Comparison of ENCODE assay signal across 21 cellular contexts in the genomic region with DNA sequence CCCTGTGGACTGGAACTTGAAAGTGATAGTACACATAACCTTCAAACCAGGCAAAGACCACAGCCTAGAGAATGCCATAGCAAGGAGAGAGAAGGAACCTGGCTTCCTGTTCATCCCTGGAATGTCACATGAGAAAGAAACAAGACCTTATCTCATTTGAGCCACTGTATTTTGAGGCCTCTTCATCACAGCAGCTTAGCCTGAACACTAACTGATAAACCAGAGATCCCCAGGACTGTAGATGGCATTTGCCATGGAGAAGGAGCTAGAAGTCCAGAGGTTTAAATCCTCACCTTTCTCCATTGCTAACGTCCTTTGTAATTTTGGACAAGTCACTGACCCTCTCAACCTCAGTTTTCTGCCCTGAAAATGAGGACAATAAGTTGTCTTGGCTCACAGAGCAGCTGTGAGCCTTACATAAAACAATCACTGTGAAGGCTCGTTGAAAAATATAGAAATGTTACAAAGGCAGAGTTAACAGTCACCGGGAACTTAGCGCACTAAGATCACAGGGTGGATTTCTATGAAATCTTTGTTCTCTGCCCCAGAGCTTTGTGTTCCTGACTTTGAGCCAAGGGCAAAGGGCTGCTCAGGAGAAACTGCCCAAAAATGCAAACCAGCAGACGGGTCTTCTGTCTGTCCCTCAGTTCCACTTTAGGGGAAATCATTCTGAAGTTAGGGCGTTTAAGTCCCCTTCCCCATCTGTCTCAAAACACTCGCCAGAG.
"Had no signal": no experiment of that assay in that cellular context is flagged by ENCODE, and none has a peak within 500 bp of the region (broad histone marks: within the 10 kb centered on the region; RNA-seq: fewer than 3 reads in every experiment).

No MANE protein-coding gene starts in this region.

- H3K4me3 Mint-ChIP-seq: activated naive CD4-positive, alpha-beta T cell treated with anti-CD3 and anti-CD28 coated beads for 36 hours; activated naive CD8-positive, alpha-beta T cell treated with anti-CD3 and anti-CD28 coated beads, Interleukin-2, amount 10 ng/mL, durations not matched to agents 7 days and 5 days; effector memory CD8-positive, alpha-beta T cell; stimulated activated naive CD8-positive, alpha-beta T cell treated with anti-CD3 and anti-CD28 coated beads, Interleukin-15, Interleukin-2, amounts not matched to agents 100 ng/mL and 50 ng/mL, for 24 hours had no signal

- DNase-seq: activated CD4-positive, CD25-positive, alpha-beta regulatory T cell treated with anti-CD3 and anti-CD28 coated beads, Interleukin-2, amount 50 U/mL, for 72 hours; activated effector memory CD4-positive, alpha-beta T cell treated with Interleukin-2 at 50 U/mL for 16 hours; activated naive CD4-positive, alpha-beta T cell treated with anti-CD3 and anti-CD28 coated beads for 36 hours; activated naive CD8-positive, alpha-beta T cell treated with anti-CD3 and anti-CD28 coated beads, Interleukin-2, amount 10 ng/mL, durations not matched to agents 7 days and 5 days; activated T-cell treated with anti-CD3 and anti-CD28 coated beads, Interleukin-2, amount 50 U/mL, for 48 hours; amniotic stem cell; colonic mucosa; dorsolateral prefrontal cortex; effector memory CD8-positive, alpha-beta T cell; gastrocnemius medialis; mesenchymal stem cell; naive B cell; ovary; psoas muscle; right cardiac atrium; stimulated activated CD4-positive, alpha-beta T cell treated with anti-CD3 and anti-CD28 coated beads, Interleukin-1b, Interleukin-23, amount 100 ng/mL, for 48 hours; substantia nigra; T-helper 1 cell; tibial artery; WERI-Rb-1 had no signal

- H3K27ac Mint-ChIP-seq: activated naive CD4-positive, alpha-beta T cell treated with anti-CD3 and anti-CD28 coated beads for 36 hours; activated naive CD8-positive, alpha-beta T cell treated with anti-CD3 and anti-CD28 coated beads, Interleukin-2, amount 10 ng/mL, durations not matched to agents 7 days and 5 days; stimulated activated naive CD8-positive, alpha-beta T cell treated with anti-CD3 and anti-CD28 coated beads, Interleukin-15, Interleukin-2, amounts not matched to agents 100 ng/mL and 50 ng/mL, for 24 hours had no signal

- ATAC-seq: effector memory CD8-positive, alpha-beta T cell; gastrocnemius medialis; psoas muscle; right cardiac atrium had no signal

- H3K27me3 Mint-ChIP-seq: effector memory CD8-positive, alpha-beta T cell; naive B cell; stimulated activated naive CD8-positive, alpha-beta T cell treated with anti-CD3 and anti-CD28 coated beads, Interleukin-15, Interleukin-2, amounts not matched to agents 100 ng/mL and 50 ng/mL, for 24 hours had no signal
